In the genomic region with DNA sequence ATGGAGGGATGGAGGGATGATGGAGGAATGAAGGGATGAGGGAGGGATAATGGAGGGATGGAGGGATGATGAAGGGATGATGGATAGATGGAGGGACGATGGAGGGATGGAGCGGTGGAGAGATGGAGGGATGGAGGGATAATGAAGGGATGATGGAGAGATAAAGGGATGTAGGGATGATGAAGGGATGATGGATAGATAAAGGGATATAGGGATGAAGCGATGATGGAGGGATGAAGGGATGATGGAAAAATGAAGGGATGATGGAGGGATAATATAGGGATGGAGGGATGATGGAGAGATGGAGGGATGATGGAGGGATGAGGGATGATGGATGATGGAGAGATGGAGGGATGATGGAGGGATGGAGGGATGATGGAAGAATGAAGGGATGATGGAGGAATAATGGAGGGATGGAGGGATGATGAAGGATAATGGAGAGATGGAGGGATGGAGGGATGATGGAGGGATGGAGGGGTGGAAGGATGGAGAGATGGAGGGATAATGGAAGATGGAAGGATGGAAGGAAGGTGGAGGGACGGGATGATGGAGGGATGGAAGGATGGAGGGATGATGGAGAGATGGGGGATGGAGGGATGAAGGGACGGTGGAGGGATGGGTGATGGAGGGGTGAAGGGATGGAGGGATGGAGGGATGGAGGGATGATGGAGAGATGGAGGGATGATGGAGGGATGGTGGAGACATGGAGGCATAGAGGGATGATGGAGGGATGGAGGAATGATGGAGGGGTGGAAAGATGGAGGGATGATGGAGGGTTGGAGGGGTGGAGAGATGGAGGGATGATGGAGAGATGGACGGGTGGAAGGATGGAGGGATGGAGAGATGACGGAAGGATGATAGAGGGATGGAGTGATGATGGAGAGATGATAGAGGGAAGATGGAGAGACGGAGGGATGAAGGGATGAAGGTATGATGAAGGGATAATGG, we compare ENCODE assay signal across 22 cellular contexts.
"Had no signal": no experiment of that assay in that cellular context is flagged by ENCODE, and none has a peak within 500 bp of the region (broad histone marks: within the 10 kb centered on the region; RNA-seq: fewer than 3 reads in every experiment).

No MANE protein-coding gene starts in this region.

- ATAC-seq: left colon; left lung; natural killer cell; stimulated activated memory B cell treated with anti-CD40 and anti-IgM and Interleukin-4, amounts not matched to agents 10 μg/mL and 1 μg/mL and 100 μg/mL, for 72 hours had no signal

- H3K36me3 Mint-ChIP-seq: immature natural killer cell; mesothelial cell of epicardium; natural killer cell; neural progenitor cell; stimulated activated memory B cell treated with anti-CD40 and anti-IgM and Interleukin-4, amounts not matched to agents 10 μg/mL and 1 μg/mL and 100 μg/mL, for 72 hours had no signal

- H3K4me3 Mint-ChIP-seq: immature natural killer cell; mesothelial cell of epicardium; naive B cell; natural killer cell; nephron progenitor cell; neural progenitor cell; stimulated activated memory B cell treated with anti-CD40 and anti-IgM and Interleukin-4, amounts not matched to agents 10 μg/mL and 1 μg/mL and 100 μg/mL, for 72 hours; stimulated activated naive CD8-positive, alpha-beta T cell treated with anti-CD3 and anti-CD28 coated beads, Interleukin-15, Interleukin-2, amounts not matched to agents 100 ng/mL and 50 ng/mL, for 24 hours had no signal

- H3K27ac Mint-ChIP-seq: immature natural killer cell; mesothelial cell of epicardium; natural killer cell; nephron progenitor cell; neural progenitor cell; progenitor cell of endocrine pancreas; stimulated activated memory B cell treated with anti-CD40 and anti-IgM and Interleukin-4, amounts not matched to agents 10 μg/mL and 1 μg/mL and 100 μg/mL, for 72 hours; stimulated activated naive CD8-positive, alpha-beta T cell treated with anti-CD3 and anti-CD28 coated beads, Interleukin-15, Interleukin-2, amounts not matched to agents 100 ng/mL and 50 ng/mL, for 24 hours had no signal

- H3K4me1 Mint-ChIP-seq: immature natural killer cell; mesothelial cell of epicardium; nephron progenitor cell; neural progenitor cell; stimulated activated memory B cell treated with anti-CD40 and anti-IgM and Interleukin-4, amounts not matched to agents 10 μg/mL and 1 μg/mL and 100 μg/mL, for 72 hours had no signal

- DNase-seq: hypothalamus; immature natural killer cell; left colon; left lung; mesendoderm; naive B cell; natural killer cell; nephron progenitor cell; occipital lobe; right lobe of liver; stimulated activated CD4-positive, alpha-beta T cell treated with anti-CD3 and anti-CD28 coated beads, Interleukin-1b, Interleukin-23, amount 100 ng/mL, for 48 hours; stimulated activated CD4-positive, alpha-beta T cell treated with anti-CD3 and anti-CD28 coated beads, Interleukin-2, amount 100 ng/mL, for 48 hours; stimulated activated CD4-positive, alpha-beta T cell treated with anti-CD3 and anti-CD28 coated beads, Interleukin-4, amount 100 ng/mL, for 4 hours; stimulated activated CD8-positive, alpha-beta memory T cell treated with anti-CD3 and anti-CD28 coated beads, Interleukin-4, amount 100 ng/mL, for 48 hours; tibial artery; trophoblast cell; upper lobe of right lung had no signal

- H3K9me3 Mint-ChIP-seq: mesothelial cell of epicardium; natural killer cell; nephron progenitor cell; neural progenitor cell; stimulated activated naive CD8-positive, alpha-beta T cell treated with anti-CD3 and anti-CD28 coated beads, Interleukin-15, Interleukin-2, amounts not matched to agents 100 ng/mL and 50 ng/mL, for 24 hours had no signal
